14 cellular contexts compared by ENCODE assay signal in the genomic region with DNA sequence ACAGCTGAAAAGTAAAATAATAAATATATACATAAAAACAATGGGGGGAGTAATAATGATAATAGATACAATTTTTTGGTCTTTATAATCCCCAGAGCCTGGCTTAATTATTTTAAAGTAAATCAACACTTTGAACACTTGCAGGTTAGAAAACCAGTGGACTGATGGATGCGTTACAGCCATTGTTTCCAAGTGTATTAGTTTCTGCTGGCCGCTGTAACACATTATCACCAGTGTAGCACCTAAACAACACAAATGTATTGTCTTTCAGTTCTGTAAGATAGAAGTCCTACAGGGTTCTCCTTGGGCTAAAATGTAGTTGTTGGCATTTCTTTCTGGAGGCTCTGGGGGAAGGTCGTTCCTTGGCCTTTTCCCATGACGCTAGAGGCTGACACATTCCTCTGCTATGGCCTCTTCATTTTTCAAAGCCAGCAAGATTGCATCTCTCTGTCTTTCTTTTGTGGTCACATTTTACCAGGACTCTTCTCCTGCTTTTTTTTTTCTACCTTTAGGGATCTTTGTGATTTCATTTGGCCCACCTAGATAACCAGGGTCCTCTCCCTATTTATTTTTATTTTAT.
DNase-seq lines count a peak whose midpoint lies in the region; ATAC-seq and TF ChIP-seq lines count a peak whose summit lies in the region.
"Had no signal": no experiment of that assay in that cellular context is flagged by ENCODE, and none has a peak within 500 bp of the region (broad histone marks: within the 10 kb centered on the region; RNA-seq: fewer than 3 reads in every experiment).

No MANE protein-coding gene starts in this region.

- H2AK5ac ChIP-seq in trophoblast cell (ENCODE audit: low read length): no peak overlapping the region

- peak overlapping the region; percentile 63 for H4K91ac ChIP-seq in trophoblast cell (ENCODE audit: low read depth, low read length)

- H3K79me2 ChIP-seq in trophoblast cell (ENCODE audit: control insufficient read depth, insufficient read depth, low read length, poor library complexity): peaks cover 2% of the 10 kb centered on the region

- no peak overlapping the region for H2BK12ac ChIP-seq in trophoblast cell (ENCODE audit: low read length)

- no peak for TF ChIP-seq POLR2A in vagina (IDR thresholded peaks at IDR 0.05)

- intact Hi-C loops in vagina (cut with DNase I): no loop called here

- H2BK120ac ChIP-seq in trophoblast cell (ENCODE audit: insufficient read depth, low read length, poor library complexity): no peak overlapping the region

- no peak overlapping the region for H4K12ac ChIP-seq in trophoblast cell (ENCODE audit: low read depth, low read length)

- H3K23ac ChIP-seq in trophoblast cell (ENCODE audit: low read length): no peak overlapping the region

- no peak overlapping the region for H2BK5ac ChIP-seq in trophoblast cell (ENCODE audit: low read depth, low read length, poor library complexity)

- H3K4me2 ChIP-seq in trophoblast cell (ENCODE audit: low read length): no peak overlapping the region
- H3K4me2 ChIP-seq: BLaER1 treated with 17β-estradiol and CSF1 and Interleukin-3, amounts not matched to agents 10 nM and 100 nM had no signal

- H3K27me3 ChIP-seq in brain microvascular endothelial cell (replicated peaks): no peaks in the 10 kb centered on the region
- H3K27me3 ChIP-seq in trophoblast cell (ENCODE audit: insufficient read depth, low read length): no peaks in the 10 kb centered on the region
- H3K27me3 ChIP-seq in vagina: no peaks in the 10 kb centered on the region
- H3K27me3 ChIP-seq: BLaER1 treated with 17β-estradiol and CSF1 and Interleukin-3, amounts not matched to agents 10 nM and 100 nM had no signal

- no peak overlapping the region for H4K8ac ChIP-seq in trophoblast cell (ENCODE audit: low read depth, low read length)

- no peak overlapping the region for H3K4ac ChIP-seq in trophoblast cell (ENCODE audit: low read depth, low read length)

- no peak overlapping the region for H2AFZ ChIP-seq in trophoblast cell (ENCODE audit: insufficient read depth, low read length, poor library complexity)

- TF ChIP-seq CTCF in brain microvascular endothelial cell (IDR thresholded peaks at IDR 0.05; ENCODE audit: low read depth, low read length, missing control alignments) (no peak), vagina (IDR thresholded peaks at IDR 0.05) (no peak)

- no peak overlapping the region for H3K14ac ChIP-seq in trophoblast cell (ENCODE audit: low read length)

- H3K4me1 ChIP-seq in trophoblast cell (ENCODE audit: control insufficient read depth in 1 of 2, insufficient read depth in 2 of 2, low read length in 2 of 2) (peaks cover 21 to 24% of the 10 kb centered on the region in 2 experiments), vagina (no peaks in the 10 kb centered on the region)

- peak; percentile 10 for DNase-seq in Daoy (ENCODE audit: low read depth)
- DNase-seq in HT1080 (ENCODE audit: low read depth): peak; percentile 5
- DNase-seq in brain microvascular endothelial cell: peak; percentile 62
- DNase-seq in trophoblast cell: peak; percentile 63 to 86
- no peak for DNase-seq in vagina (ENCODE audit: extremely low spot score in 2 of 2)
- no peak for DNase-seq in activated CD4-positive, alpha-beta T cell treated with anti-CD3 and anti-CD28 coated beads for 4 hours
- DNase-seq: 8988T; Calu3; CD8-positive, alpha-beta T cell; DND-41; GOT3; H7 had no signal

- H3K79me1 ChIP-seq in trophoblast cell (ENCODE audit: low read length): peaks cover 16% of the 10 kb centered on the region

- H3K4me3 ChIP-seq in brain microvascular endothelial cell (ENCODE audit: low read depth, low read length): no peak overlapping the region
- H3K4me3 ChIP-seq in trophoblast cell (ENCODE audit: low read depth, low read length): no peak overlapping the region
- no peak overlapping the region for H3K4me3 ChIP-seq in vagina
- H3K4me3 ChIP-seq: BLaER1 treated with 17β-estradiol and CSF1 and Interleukin-3, amounts not matched to agents 10 nM and 100 nM had no signal

- no peaks in the 10 kb centered on the region for H3K36me3 ChIP-seq in brain microvascular endothelial cell (replicated peaks)
- H3K36me3 ChIP-seq in trophoblast cell (ENCODE audit: control insufficient read depth in 1 of 2, insufficient read depth in 2 of 2, low read length in 2 of 2): no peaks in the 10 kb centered on the region
- H3K36me3 ChIP-seq in vagina: no peaks in the 10 kb centered on the region
- H3K36me3 ChIP-seq: BLaER1 treated with 17β-estradiol and CSF1 and Interleukin-3, amounts not matched to agents 10 nM and 100 nM had no signal

- WGBS in trophoblast cell (ENCODE audit: extremely low coverage, insufficient coverage, insufficient read length): no CpG with 5 or more reads among the region's 4 CpGs

- H3K9me3 ChIP-seq in trophoblast cell (ENCODE audit: insufficient read depth, low read depth, low read length) (no peaks in the 10 kb centered on the region), vagina (no peaks in the 10 kb centered on the region)

- ATAC-seq in HG03175 (IDR thresholded peaks at IDR 0.05; ENCODE audit: unreplicated experiment): no peak
- ATAC-seq: CD8-positive, alpha-beta T cell had no signal

- in situ Hi-C loops in brain microvascular endothelial cell (cut with HindIII; ENCODE audit: low pct_ligation_motif_present, low sequenced_read_pairs): no loop called here

- H3K9ac ChIP-seq in trophoblast cell (ENCODE audit: low read length): no peak overlapping the region
- H3K9ac ChIP-seq: BLaER1 treated with 17β-estradiol and CSF1 and Interleukin-3, amounts not matched to agents 10 nM and 100 nM had no signal

- no peak overlapping the region for H3K18ac ChIP-seq in trophoblast cell (ENCODE audit: low read length)

- H3K27ac ChIP-seq in brain microvascular endothelial cell (no peak overlapping the region), trophoblast cell (ENCODE audit: low read depth, low read length) (peak overlapping the region; percentile 56), vagina (no peak overlapping the region)
- H3K27ac ChIP-seq: BLaER1 treated with 17β-estradiol and CSF1 and Interleukin-3, amounts not matched to agents 10 nM and 100 nM had no signal

Comparison
In these comparisons a context has a peak if more than half of its experiments do, and no peak if none do; other contexts are left out.
1. DNase-seq: peak in Daoy (single experiment), HT1080 (single experiment), brain microvascular endothelial cell (single experiment) and trophoblast cell (2 of 2); none in vagina (0 of 2) and activated CD4-positive, alpha-beta T cell treated with anti-CD3 and anti-CD28 coated beads for 4 hours (0 of 2).